In genomic region chr7:128909605-128910568, GRCh38 we compare ENCODE assay signal across 10 cellular contexts. TPM values are rescaled to one million over a fixed set of nuclear protein-coding genes. Genes with fewer than 3 reads are reported as not detected.
DNase-seq lines count a peak whose midpoint lies in the region; TF ChIP-seq lines count a peak whose summit lies in the region.
"Had no signal": no experiment of that assay in that cellular context is flagged by ENCODE, and none has a peak within 500 bp of the region (broad histone marks: within the 10 kb centered on the region; RNA-seq: fewer than 3 reads in every experiment).

No MANE protein-coding gene starts in this region.

- H3K4me1 ChIP-seq in BE2C = peaks cover 10% of the 10 kb centered on the region

- TF ChIP-seq CTCF in BE2C (IDR thresholded peaks at IDR 0.05; ENCODE audit: low read depth, low read length) (no peak), neural crest cell (conservative IDR thresholded peaks at IDR 0.05) (no peak)

- H3K36me3 Mint-ChIP-seq in neural crest cell (ENCODE audit: low read depth) = no peaks in the 10 kb centered on the region

- no peaks in the 10 kb centered on the region for H3K9me3 Mint-ChIP-seq in neural crest cell
- H3K9me3 Mint-ChIP-seq: IgD-negative memory B cell had no signal

- no peaks in the 10 kb centered on the region for H3K36me3 ChIP-seq in BE2C
- H3K36me3 ChIP-seq: neutrophil had no signal

- H3K9me3 ChIP-seq in BE2C = no peaks in the 10 kb centered on the region
- H3K9me3 ChIP-seq: neutrophil had no signal

- DNase-seq in BE2C (peak; percentile 84), NCI-H524 treated with DMSO at 0.1 percent for 48 hours (lab: John Stamatoyannopoulos, UW) (peak; percentile 54), fibroblast of gingiva (ENCODE audit: low read depth) (peak; percentile 47), neural crest cell (ENCODE audit: low read depth, low spot score) (no peak), NCI-H128 (lab: John Stamatoyannopoulos, UW; ENCODE audit: unreplicated experiment) (no peak), UCSD-AML1 (lab: John Stamatoyannopoulos, UW; ENCODE audit: unreplicated experiment) (no peak), NCI-H748 treated with DMSO at 0.1 percent for 48 hours (lab: John Stamatoyannopoulos, UW) (no peak)
- DNase-seq in activated CD4-positive, alpha-beta T cell treated with anti-CD3 and anti-CD28 coated beads, Interleukin-2, amount 50 U/mL, for 4 hours = no peak

- H3K27me3 Mint-ChIP-seq in neural crest cell (ENCODE audit: low read depth) = peaks cover 27% of the 10 kb centered on the region

- H3K4me3 Mint-ChIP-seq in neural crest cell = peak overlapping the region; percentile 86

- H3K27ac Mint-ChIP-seq in neural crest cell (ENCODE audit: unreplicated experiment) = peak overlapping the region; percentile 79
- H3K27ac Mint-ChIP-seq: IgD-negative memory B cell had no signal

- H3K27me3 ChIP-seq in BE2C = no peaks in the 10 kb centered on the region

- H3K4me1 Mint-ChIP-seq in neural crest cell = peaks cover 26% of the 10 kb centered on the region

- peak overlapping the region; percentile 58 for H3K4me3 ChIP-seq in BE2C (ENCODE audit: low read depth, low read length)

RNA-seq across cellular contexts. Expression of gene KCP, which starts 0.6 kb away (rescaled TPM):
- 5.7 TPM for polyA plus RNA-seq in BE2C (2012; ENCODE audit: insufficient read depth, insufficient read length, low read depth)
- 2.7 and 2.9 TPM in 2 replicates for total RNA-seq in neural crest cell

RNA-seq across cellular contexts. Expression of gene IRF5, which starts 27.8 kb away (rescaled TPM):
- polyA plus RNA-seq in BE2C (2012; ENCODE audit: insufficient read depth, insufficient read length, low read depth) = 1.1 TPM
- total RNA-seq in neural crest cell = not detected in 2 replicates

RNA-seq across cellular contexts. Expression of gene ATP6V1F, which starts 47.2 kb away (rescaled TPM):
- polyA plus RNA-seq in BE2C (2012; ENCODE audit: insufficient read depth, insufficient read length, low read depth) = 748 TPM
- 144 and 149 TPM in 2 replicates for total RNA-seq in neural crest cell

Comparison
In these comparisons a context has a peak if more than half of its experiments do, and no peak if none do; other contexts are left out.
1. DNase-seq: peak in BE2C (single experiment), NCI-H524 treated with DMSO at 0.1 percent for 48 hours (single experiment) and fibroblast of gingiva (single experiment); none in neural crest cell (single experiment), activated CD4-positive, alpha-beta T cell treated with anti-CD3 and anti-CD28 coated beads, Interleukin-2, amount 50 U/mL, for 4 hours (0 of 2), NCI-H128 (single experiment), UCSD-AML1 (single experiment) and NCI-H748 treated with DMSO at 0.1 percent for 48 hours (single experiment).